ENCODE assay signal across 18 cellular contexts in genomic region chr4:184103755-184104367, GRCh38.
DNase-seq lines count a peak whose midpoint lies in the region; ATAC-seq and TF ChIP-seq lines count a peak whose summit lies in the region.
"Had no signal": no experiment of that assay in that cellular context is flagged by ENCODE, and none has a peak within 500 bp of the region (broad histone marks: within the 10 kb centered on the region; RNA-seq: fewer than 3 reads in every experiment).

No MANE protein-coding gene starts in this region.

- H3K9me2 ChIP-seq in hepatocyte (replicated peaks; ENCODE audit: insufficient read depth) = no peaks in the 10 kb centered on the region

- H3K27ac ChIP-seq in hepatocyte (peak overlapping the region; percentile 14), thoracic aorta (peak overlapping the region; percentile 36 to 46), SJCRH30 (no peak overlapping the region)
- H3K27ac ChIP-seq: esophagus muscularis mucosa had no signal

- H3K4me1 ChIP-seq in hepatocyte (ENCODE audit: insufficient read depth) (peaks cover 20% of the 10 kb centered on the region), thoracic aorta (ENCODE audit: control insufficient read depth in 1 of 2, low read depth in 2 of 2) (peaks cover 5 to 28% of the 10 kb centered on the region in 2 donors), SJCRH30 (no peaks in the 10 kb centered on the region)

- WGBS in hepatocyte (ENCODE audit: low lambda C conversion rate, missing lambda C conversion rate) = 57% methylated on average over 11 of the region's 13 CpGs

- H3K4me3 ChIP-seq in hepatocyte (no peak overlapping the region), thoracic aorta (no peak overlapping the region), SJCRH30 (no peak overlapping the region)
- H3K4me3 ChIP-seq: dorsolateral prefrontal cortex, esophagus muscularis mucosa had no signal

- H2AFZ ChIP-seq in hepatocyte = no peak overlapping the region

- H3K27me3 ChIP-seq in hepatocyte = no peaks in the 10 kb centered on the region
- no peaks in the 10 kb centered on the region for H3K27me3 ChIP-seq in thoracic aorta (replicated peaks; ENCODE audit: insufficient read depth)
- no peaks in the 10 kb centered on the region for H3K27me3 ChIP-seq in SJCRH30
- H3K27me3 ChIP-seq: dorsolateral prefrontal cortex, esophagus muscularis mucosa had no signal

- H4K20me1 ChIP-seq in hepatocyte (ENCODE audit: insufficient read depth, poor library complexity, severe bottlenecking) = no peaks in the 10 kb centered on the region

- no peak for DNase-seq in hepatocyte (ENCODE audit: low spot score)
- peak; percentile 33 for DNase-seq in mucosa of gallbladder (ENCODE audit: low spot score)
- no peak for DNase-seq in thoracic aorta (ENCODE audit: low spot score)
- DNase-seq in COLO668 (lab: John Stamatoyannopoulos, UW; ENCODE audit: unreplicated experiment) = no peak
- no peak for DNase-seq in SJCRH30
- DNase-seq: activated CD4-positive, CD25-positive, alpha-beta regulatory T cell treated with anti-CD3 and anti-CD28 coated beads, Interleukin-2, amount 50 U/mL, for 72 hours; activated naive CD8-positive, alpha-beta T cell treated with anti-CD3 and anti-CD28 coated beads, Interleukin-2, amount 50 U/mL, for 24 hours; dorsolateral prefrontal cortex; H9; KG1; NCI-H2029 treated with DMSO at 0.1 percent for 48 hours; NCI-H510A treated with DMSO at 0.1 percent for 48 hours; stimulated activated naive CD8-positive, alpha-beta T cell treated with anti-CD3 and anti-CD28 coated beads, Interleukin-15, amount 100 ng/mL, for 72 hours had no signal

- H3K9me3 ChIP-seq in hepatocyte (ENCODE audit: low read depth) (no peaks in the 10 kb centered on the region), thoracic aorta (no peaks in the 10 kb centered on the region), SJCRH30 (replicated peaks) (no peaks in the 10 kb centered on the region)
- H3K9me3 ChIP-seq: esophagus muscularis mucosa had no signal

- TF ChIP-seq CTCF in hepatocyte (IDR thresholded peaks at IDR 0.05; ENCODE audit: poor library complexity) (no peak), thoracic aorta (IDR thresholded peaks at IDR 0.05) (no peak)

- H3K79me2 ChIP-seq in hepatocyte = no peaks in the 10 kb centered on the region

- no peaks in the 10 kb centered on the region for H3K36me3 ChIP-seq in hepatocyte (replicated peaks; ENCODE audit: insufficient read depth, low read depth)
- H3K36me3 ChIP-seq in thoracic aorta = no peaks in the 10 kb centered on the region
- H3K36me3 ChIP-seq in SJCRH30 = no peaks in the 10 kb centered on the region
- H3K36me3 ChIP-seq: esophagus muscularis mucosa had no signal

- no peak overlapping the region for H3K4me2 ChIP-seq in hepatocyte

- no peak for ATAC-seq in SK-N-SH treated with all-trans-retinoic acid at 6 μM for 48 hours
- no peak for ATAC-seq in thoracic aorta (ENCODE audit: insufficient number of reproducible peaks, low FRiP score, low read depth)
- no peak for ATAC-seq in HG03521 (IDR thresholded peaks at IDR 0.05; ENCODE audit: unreplicated experiment)
- no peak for ATAC-seq in HG02642 (IDR thresholded peaks at IDR 0.05; ENCODE audit: poor library complexity, unreplicated experiment)
- ATAC-seq: activated naive CD8-positive, alpha-beta T cell treated with anti-CD3 and anti-CD28 coated beads, Interleukin-2, amount 50 U/mL, for 24 hours; activated T-helper 17 cell treated with anti-CD3 and anti-CD28 coated beads, Interleukin-2, amount 50 U/mL, for 72 hours; stimulated activated naive CD8-positive, alpha-beta T cell treated with anti-CD3 and anti-CD28 coated beads, Interleukin-15, amount 100 ng/mL, for 72 hours had no signal

TF ChIP-seq in SK-N-SH treated with all-trans-retinoic acid at 6 μM for 48 hours, 23 proteins besides CTCF, POLR2A, EP300 and RAD21:
- TF ChIP-seq CSRNP3 (CRISPR knock-in tag; IDR thresholded peaks at IDR 0.05) = no peak
- 0 out of 2 replicates have a peak, but pooled peaks have one; percentile 14 for TF ChIP-seq TCF4 (CRISPR knock-in tag; IDR thresholded peaks at IDR 0.05; ENCODE audit: borderline replicate concordance)
